8 cellular contexts compared by ENCODE assay signal in the genomic region with DNA sequence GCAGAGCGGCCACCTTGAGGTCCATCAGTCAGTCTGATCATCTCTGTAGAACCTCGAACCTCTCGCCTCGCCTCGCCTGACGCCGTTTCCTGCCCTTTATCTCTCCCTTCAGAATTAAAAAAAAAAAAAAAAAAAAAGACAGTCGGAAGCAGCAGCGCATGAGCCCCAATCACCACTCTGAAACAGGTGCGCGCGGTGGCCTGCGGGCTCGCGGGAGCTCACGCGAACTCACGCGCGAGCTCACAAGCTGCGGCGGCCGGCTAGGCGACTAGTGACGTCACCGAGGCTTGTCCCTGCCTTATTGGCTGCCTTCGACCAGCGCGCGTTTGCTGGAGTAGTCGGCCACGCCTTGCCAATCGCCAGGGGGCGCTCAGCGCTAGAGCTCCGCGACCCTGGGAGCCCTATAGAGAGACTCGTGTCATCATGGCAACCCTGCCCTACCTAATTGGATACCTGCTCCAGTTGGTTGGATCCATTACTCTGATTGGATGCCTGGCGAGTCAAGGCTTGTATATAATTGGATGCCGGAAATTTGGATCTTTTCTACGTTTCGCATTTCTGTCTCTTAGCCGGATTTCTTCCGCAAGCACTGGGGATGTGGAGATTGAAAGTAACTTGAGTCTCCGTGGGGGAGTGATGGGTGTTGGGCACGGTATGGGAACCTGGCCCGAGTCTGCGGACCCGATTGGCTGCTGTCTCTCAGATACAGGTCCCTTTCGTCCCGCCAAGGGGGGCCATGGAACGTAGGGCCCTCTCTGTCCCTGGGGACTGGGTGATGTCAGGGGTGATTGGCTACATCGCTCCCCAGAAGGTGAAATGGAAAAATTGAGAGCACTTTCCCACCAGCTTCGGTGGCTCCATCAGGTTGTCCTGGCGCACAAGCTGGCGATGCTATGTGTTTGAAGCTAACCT. TPM values are rescaled to one million over a fixed set of nuclear protein-coding genes. Genes with fewer than 3 reads are reported as not detected.
A peak's percentile ranks its signal among the peaks of the same experiment; 100 is the strongest.
DNase-seq lines count a peak whose midpoint lies in the region; ATAC-seq lines count a peak whose summit lies in the region.

No MANE protein-coding gene starts in this region.

- H3K4me3 ChIP-seq in Jurkat, Clone E6-1 (ENCODE audit: low read length), result no peak overlapping the region

- no peak for ATAC-seq in HG02981 (IDR thresholded peaks at IDR 0.05; ENCODE audit: unreplicated experiment)
- no peak for ATAC-seq in GM21619 (IDR thresholded peaks at IDR 0.05; ENCODE audit: unreplicated experiment)

- DNase-seq in CMK (ENCODE audit: low read depth) (peak; percentile 51), kidney glomerular epithelial cell (lab: John Stamatoyannopoulos, UW) (peak; percentile 54)
- peak; percentile 91 for DNase-seq in Jurkat, Clone E6-1 (ENCODE audit: low read depth, low spot score)
- peak; percentile 19 to 66 (median 34) for DNase-seq in activated CD4-positive, CD25-positive, alpha-beta regulatory T cell (lab: John Stamatoyannopoulos, UW)
- DNase-seq in central memory CD4-positive, alpha-beta T cell, result peak; percentile 56
- peak; percentile 74 to 78 for DNase-seq in stimulated activated CD4-positive, alpha-beta T cell treated with anti-CD3 and anti-CD28 coated beads, Interleukin-2, amount 100 ng/mL, for 48 hours

RNA-seq across cellular contexts. Expression of a gene that starts 31.6 kb away (rescaled TPM):
- polyA plus RNA-seq in Jurkat, Clone E6-1 (2012; ENCODE audit: insufficient read depth, insufficient read length), result 4.7 TPM

RNA-seq across cellular contexts. Expression of a gene that starts 39.9 kb away (rescaled TPM):
- 0.59 TPM for polyA plus RNA-seq in Jurkat, Clone E6-1 (2012; ENCODE audit: insufficient read depth, insufficient read length)

RNA-seq across cellular contexts. Expression of a gene that starts 41.1 kb away (rescaled TPM):
- 11.6 TPM for polyA plus RNA-seq in Jurkat, Clone E6-1 (2012; ENCODE audit: insufficient read depth, insufficient read length)

Comparison
In these comparisons a context has a peak if more than half of its experiments do, and no peak if none do; other contexts are left out.
1. DNase-seq: peak in every context shown above with its lines; median percentile 91 in Jurkat, Clone E6-1; 76 in stimulated activated CD4-positive, alpha-beta T cell treated with anti-CD3 and anti-CD28 coated beads, Interleukin-2, amount 100 ng/mL, for 48 hours; 56 in central memory CD4-positive, alpha-beta T cell; 54 in kidney glomerular epithelial cell; 51 in CMK; 34 in activated CD4-positive, CD25-positive, alpha-beta regulatory T cell.